ENCODE assay signal across 1 cellular context in genomic region chr15:101397521-101398003, GRCh38.
TF ChIP-seq lines count a peak whose summit lies in the region.

No MANE protein-coding gene starts in this region.

TF ChIP-seq in K562, 482 proteins besides CTCF, POLR2A, EP300 and RAD21 (continued from another document):
- no peak for TF ChIP-seq HBP1 (CRISPR knock-in tag; IDR thresholded peaks at IDR 0.05)
